In the genomic region with DNA sequence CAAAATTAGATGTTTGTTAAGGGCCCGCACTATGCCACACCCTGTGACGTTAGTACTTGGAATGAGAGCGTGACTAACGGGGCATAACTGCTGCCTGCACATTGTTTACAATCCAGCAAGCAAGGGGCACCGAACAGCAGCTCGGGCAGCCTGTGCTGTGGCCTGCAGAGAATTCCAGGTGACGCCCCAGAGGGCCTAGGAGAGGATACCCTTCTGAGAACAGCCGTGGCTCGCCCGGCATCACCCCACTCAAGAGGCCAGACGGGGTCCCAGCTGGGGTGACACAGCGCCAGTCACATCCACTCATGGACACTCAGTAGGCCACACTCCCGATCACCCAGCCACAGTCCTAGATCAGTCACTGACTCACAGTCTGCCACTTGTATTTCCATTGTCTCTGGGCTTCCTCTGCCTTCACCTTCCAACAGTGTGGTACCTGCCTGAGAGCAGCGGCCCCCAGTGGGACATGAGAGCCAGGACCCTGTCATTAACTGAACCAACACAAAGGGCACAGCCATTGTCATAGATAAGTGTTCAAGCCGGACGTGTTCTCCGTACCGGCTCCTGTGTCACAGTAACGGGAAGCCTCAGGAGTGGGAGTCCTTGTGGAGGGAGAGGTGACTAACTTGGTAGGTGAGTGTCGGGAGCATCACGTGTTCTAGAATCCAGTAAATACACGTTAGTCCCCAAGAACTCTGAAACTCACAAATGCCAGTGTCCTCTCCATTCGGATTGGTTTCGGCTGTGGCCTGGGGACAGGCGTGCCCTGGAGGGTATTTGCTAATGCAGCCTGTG, we compare ENCODE assay signal across 11 cellular contexts. TPM values are rescaled to one million over a fixed set of nuclear protein-coding genes. Genes with fewer than 3 reads are reported as not detected.
A peak's percentile ranks its signal among the peaks of the same experiment; 100 is the strongest.
DNase-seq lines count a peak whose midpoint lies in the region; ATAC-seq lines count a peak whose summit lies in the region.
"Had no signal": no experiment of that assay in that cellular context is flagged by ENCODE, and none has a peak within 500 bp of the region (broad histone marks: within the 10 kb centered on the region; RNA-seq: fewer than 3 reads in every experiment).

No MANE protein-coding gene starts in this region.

- peaks cover 0 to 54% (median 15%) of the 10 kb centered on the region in 11 donors for H3K9me3 Mint-ChIP-seq in naive thymus-derived CD4-positive, alpha-beta T cell
- peaks cover 19% of the 10 kb centered on the region for H3K9me3 Mint-ChIP-seq in T-helper 2 cell treated with Interferon-gamma antibody and Interleukin-4, amounts not matched to agents 5 μg/mL and 100 μg/mL, for 36 hours

- DNase-seq in AG08396 (ENCODE audit: low spot score) (peak; percentile 64), HS-27A (ENCODE audit: low read depth) (peak; percentile 95), dermis blood vessel endothelial cell (peak; percentile 63), DMS53 treated with DMSO at 0.1 percent for 48 hours (lab: John Stamatoyannopoulos, UW; ENCODE audit: unreplicated experiment) (no peak), KBM-7 (no peak)
- DNase-seq in naive thymus-derived CD4-positive, alpha-beta T cell: no peak
- no peak for DNase-seq in T-helper 2 cell treated with Interferon-gamma antibody and Interleukin-4, amounts not matched to agents 5 μg/mL and 100 μg/mL, for 36 hours (ENCODE audit: low spot score)
- DNase-seq: effector CD8-positive, alpha-beta T cell; kidney glomerular epithelial cell; stimulated activated naive CD8-positive, alpha-beta T cell treated with anti-CD3 and anti-CD28 coated beads, Interleukin-15, Interleukin-2, amounts not matched to agents 100 U/mL and 50 U/mL, for 24 hours had no signal

- CTCF ChIA-PET in naive thymus-derived CD4-positive, alpha-beta T cell (lab: Charles Lee): no interaction called here

- no peaks in the 10 kb centered on the region for H3K4me1 ChIP-seq in naive thymus-derived CD4-positive, alpha-beta T cell (ENCODE audit: control insufficient read depth in 2 of 2, insufficient read depth in 2 of 2, low read length in 2 of 2)

- H3K27ac Mint-ChIP-seq in naive thymus-derived CD4-positive, alpha-beta T cell: peak overlapping the region in 4 of 9 donors; percentile 42 to 69 (median 53)
- H3K27ac Mint-ChIP-seq in T-helper 2 cell treated with Interferon-gamma antibody and Interleukin-4, amounts not matched to agents 5 μg/mL and 100 μg/mL, for 36 hours: no peak overlapping the region

- in situ Hi-C loops in KBM-7 (cut with MboI; ENCODE audit: low pct_unique_long_range_greater_than_20kb, low sequenced_read_pairs): no loop called here

- no peak overlapping the region for H3K27ac ChIP-seq in naive thymus-derived CD4-positive, alpha-beta T cell (ENCODE audit: low read depth, low read length)

- no peaks in the 10 kb centered on the region for H3K27me3 ChIP-seq in naive thymus-derived CD4-positive, alpha-beta T cell (ENCODE audit: control insufficient read depth in 2 of 2, insufficient read depth in 2 of 2, low read length in 2 of 2)

- no peaks in the 10 kb centered on the region for H3K9me3 ChIP-seq in naive thymus-derived CD4-positive, alpha-beta T cell (ENCODE audit: control insufficient read depth in 2 of 3, low read length in 3 of 3)

- H3K4me1 Mint-ChIP-seq in naive thymus-derived CD4-positive, alpha-beta T cell: peaks cover 0 to 59% (median 45%) of the 10 kb centered on the region in 7 donors
- H3K4me1 Mint-ChIP-seq in T-helper 2 cell treated with Interferon-gamma antibody and Interleukin-4, amounts not matched to agents 5 μg/mL and 100 μg/mL, for 36 hours (ENCODE audit: low read depth): no peaks in the 10 kb centered on the region

- H3K4me3 ChIP-seq in naive thymus-derived CD4-positive, alpha-beta T cell (ENCODE audit: low read length): no peak overlapping the region

- H3K36me3 Mint-ChIP-seq in naive thymus-derived CD4-positive, alpha-beta T cell: peaks cover 13 to 64% (median 60%) of the 10 kb centered on the region in 5 donors
- peaks cover 17% of the 10 kb centered on the region for H3K36me3 Mint-ChIP-seq in T-helper 2 cell treated with Interferon-gamma antibody and Interleukin-4, amounts not matched to agents 5 μg/mL and 100 μg/mL, for 36 hours (ENCODE audit: low read depth)

- POLR2A ChIA-PET in naive thymus-derived CD4-positive, alpha-beta T cell (lab: Charles Lee): no interaction called here

- H3K36me3 ChIP-seq in naive thymus-derived CD4-positive, alpha-beta T cell (ENCODE audit: control insufficient read depth in 2 of 3, insufficient read depth in 3 of 3, low read length in 3 of 3): peaks cover 0 to 16% (median 0%) of the 10 kb centered on the region in 3 experiments

- H3K27me3 Mint-ChIP-seq in naive thymus-derived CD4-positive, alpha-beta T cell: no peaks in the 10 kb centered on the region
- H3K27me3 Mint-ChIP-seq in T-helper 2 cell treated with Interferon-gamma antibody and Interleukin-4, amounts not matched to agents 5 μg/mL and 100 μg/mL, for 36 hours (ENCODE audit: low read depth): no peaks in the 10 kb centered on the region

- intact Hi-C loops in naive thymus-derived CD4-positive, alpha-beta T cell (cut with micrococcal nuclease): no loop called here

- H3K4me3 Mint-ChIP-seq in naive thymus-derived CD4-positive, alpha-beta T cell: no peak overlapping the region
- no peak overlapping the region for H3K4me3 Mint-ChIP-seq in T-helper 2 cell treated with Interferon-gamma antibody and Interleukin-4, amounts not matched to agents 5 μg/mL and 100 μg/mL, for 36 hours

- peak; percentile 23 for ATAC-seq in naive thymus-derived CD4-positive, alpha-beta T cell
- no peak for ATAC-seq in HG02623 (IDR thresholded peaks at IDR 0.05; ENCODE audit: unreplicated experiment)
- ATAC-seq: stimulated activated naive CD8-positive, alpha-beta T cell treated with anti-CD3 and anti-CD28 coated beads, Interleukin-15, Interleukin-2, amounts not matched to agents 100 U/mL and 50 U/mL, for 24 hours had no signal

RNA-seq across cellular contexts. Expression of gene ZNF331, which starts 7.5 kb away (rescaled TPM):
- 9.0 and 14.3 TPM in 2 replicates for total RNA-seq in dermis blood vessel endothelial cell
- 100 to 1,000 TPM in 2 of 5 experiments, 10 to 100 TPM in 3; 18.1 to 318 (median 68.6) TPM for total RNA-seq in naive thymus-derived CD4-positive, alpha-beta T cell
- 10 to 100 TPM; 35.0 to 52.1 TPM for polyA plus RNA-seq in naive thymus-derived CD4-positive, alpha-beta T cell

Comparison
In these comparisons a context has a peak if more than half of its experiments do, and no peak if none do; other contexts are left out.
1. DNase-seq: peak in AG08396 (single experiment), HS-27A (single experiment) and dermis blood vessel endothelial cell (single experiment); none in naive thymus-derived CD4-positive, alpha-beta T cell (0 of 9), DMS53 treated with DMSO at 0.1 percent for 48 hours (single experiment), T-helper 2 cell treated with Interferon-gamma antibody and Interleukin-4, amounts not matched to agents 5 μg/mL and 100 μg/mL, for 36 hours (single experiment) and KBM-7 (single experiment).